Comparison of ENCODE assay signal across 11 cellular contexts in genomic region chr9:76023715-76024195, GRCh38.
DNase-seq lines count a peak whose midpoint lies in the region; TF ChIP-seq lines count a peak whose summit lies in the region.
"Had no signal": no experiment of that assay in that cellular context is flagged by ENCODE, and none has a peak within 500 bp of the region (broad histone marks: within the 10 kb centered on the region; RNA-seq: fewer than 3 reads in every experiment).

No MANE protein-coding gene starts in this region.

- H3K36me3 Mint-ChIP-seq in activated naive CD8-positive, alpha-beta T cell = peaks cover 3% of the 10 kb centered on the region
- peaks cover 67% of the 10 kb centered on the region for H3K36me3 Mint-ChIP-seq in nephron progenitor cell (ENCODE audit: low read depth)

- DNase-seq in GM10266 (ENCODE audit: extremely low spot score) (peak; percentile 24), T-helper 1 cell (peak in 3 of 5 donors; percentile 14 to 79 (median 24)), nephron progenitor cell (no peak), NCI-H1694 treated with DMSO at 0.1 percent for 48 hours (lab: John Stamatoyannopoulos, UW) (no peak), ureter (ENCODE audit: low spot score) (no peak), cortex of kidney (lab: John Stamatoyannopoulos, UW) (no peak)
- no peak for DNase-seq in NK-92 treated with Interleukin-12 subunit alpha and Interleukin-12 subunit beta, amount 100 ng/mL, for 24 hours (lab: John Stamatoyannopoulos, UW)
- DNase-seq: MG63, NCI-H69, upper lobe of right lung had no signal

- no peaks in the 10 kb centered on the region for H3K27me3 Mint-ChIP-seq in activated naive CD8-positive, alpha-beta T cell
- no peaks in the 10 kb centered on the region for H3K27me3 Mint-ChIP-seq in nephron progenitor cell (ENCODE audit: low read depth, poor library complexity)

- no peak for TF ChIP-seq CTCF in GM10266 (IDR thresholded peaks at IDR 0.05; ENCODE audit: control insufficient read depth, insufficient read depth, low read depth, missing control alignments)
- TF ChIP-seq CTCF in nephron progenitor cell (IDR thresholded peaks at IDR 0.05) = no peak

- peak overlapping the region; percentile 96 for H3K27ac Mint-ChIP-seq in activated naive CD8-positive, alpha-beta T cell
- peak overlapping the region; percentile 53 for H3K27ac Mint-ChIP-seq in nephron progenitor cell

- no peaks in the 10 kb centered on the region for H3K9me3 Mint-ChIP-seq in activated naive CD8-positive, alpha-beta T cell (ENCODE audit: low read depth)
- peaks cover 7% of the 10 kb centered on the region for H3K9me3 Mint-ChIP-seq in nephron progenitor cell

- H3K4me3 Mint-ChIP-seq in activated naive CD8-positive, alpha-beta T cell = peak overlapping the region; percentile 86
- H3K4me3 Mint-ChIP-seq in nephron progenitor cell = no peak overlapping the region

- peaks cover 97% of the 10 kb centered on the region for H3K4me1 Mint-ChIP-seq in activated naive CD8-positive, alpha-beta T cell (ENCODE audit: low read depth)
- H3K4me1 Mint-ChIP-seq in nephron progenitor cell = peaks cover 41% of the 10 kb centered on the region

Comparison
In these comparisons a context has a peak if more than half of its experiments do, and no peak if none do; other contexts are left out.
1. DNase-seq: peak in GM10266 (single experiment) and T-helper 1 cell (3 of 5); none in nephron progenitor cell (single experiment), NCI-H1694 treated with DMSO at 0.1 percent for 48 hours (single experiment), NK-92 treated with Interleukin-12 subunit alpha and Interleukin-12 subunit beta, amount 100 ng/mL, for 24 hours (single experiment), ureter (single experiment) and cortex of kidney (single experiment).